31 cellular contexts compared by ENCODE assay signal in the genomic region with DNA sequence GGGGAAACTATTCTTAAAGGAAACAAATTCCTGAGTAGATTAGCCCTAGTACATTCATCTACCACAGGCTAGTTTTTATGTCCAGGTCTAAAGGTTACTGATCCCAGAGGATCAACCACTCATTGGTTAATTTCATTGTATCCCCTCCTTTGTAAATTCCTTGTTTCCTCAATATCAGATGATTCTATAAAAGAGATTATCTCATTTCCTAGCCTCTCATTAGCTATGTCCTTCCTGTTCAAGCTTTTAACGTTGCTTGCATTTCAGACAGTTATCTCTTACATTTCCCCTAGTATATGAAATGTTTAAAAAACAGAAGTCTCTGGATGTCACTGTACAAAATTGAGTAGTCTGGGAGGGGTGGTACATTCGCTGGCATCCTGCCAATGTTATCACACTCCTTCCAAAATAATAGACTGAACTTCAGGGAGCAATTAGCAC. TPM values are rescaled to one million over a fixed set of nuclear protein-coding genes. Genes with fewer than 3 reads are reported as not detected.
DNase-seq lines count a peak whose midpoint lies in the region; TF ChIP-seq lines count a peak whose summit lies in the region.
"Had no signal": no experiment of that assay in that cellular context is flagged by ENCODE, and none has a peak within 500 bp of the region (broad histone marks: within the 10 kb centered on the region; RNA-seq: fewer than 3 reads in every experiment).

No MANE protein-coding gene starts in this region.

- peaks cover 9 to 11% of the 10 kb centered on the region in 2 experiments for H3K4me1 ChIP-seq in SK-N-SH (ENCODE audit: control insufficient read depth in 1 of 2, insufficient read depth in 2 of 2, low read depth in 1 of 2, low read length in 1 of 2)
- H3K4me1 ChIP-seq in Peyer's patch = no peaks in the 10 kb centered on the region
- H3K4me1 ChIP-seq in SJCRH30 = no peaks in the 10 kb centered on the region
- H3K4me1 ChIP-seq in Caco-2 = no peaks in the 10 kb centered on the region
- H3K4me1 ChIP-seq: colonic mucosa had no signal

- H4K20me1 ChIP-seq in SK-N-SH (ENCODE audit: insufficient read depth) = no peaks in the 10 kb centered on the region

- no peak for TF ChIP-seq POLR2A in Peyer's patch (IDR thresholded peaks at IDR 0.05)

- TF ChIP-seq RAD21 in SK-N-SH (IDR thresholded peaks at IDR 0.05; ENCODE audit: low read length) = no peak

- H3K9me3 Mint-ChIP-seq in HFFc6 (no peaks in the 10 kb centered on the region), nephron (no peaks in the 10 kb centered on the region), Caco-2 (ENCODE audit: unreplicated experiment) (no peaks in the 10 kb centered on the region)
- H3K9me3 Mint-ChIP-seq: activated CD8-positive, alpha-beta T cell treated with anti-CD3 and anti-CD28 coated beads for 36 hours; activated naive CD4-positive, alpha-beta T cell treated with anti-CD3 and anti-CD28 coated beads, Interleukin-2, amount 50 U/mL, for 24 hours; activated T-helper 17 cell treated with anti-CD3 and anti-CD28 coated beads, Interleukin-2, amount 50 U/mL, for 72 hours; neural crest cell; stimulated activated memory B cell treated with anti-CD40 and anti-IgM and Interleukin-4, amounts not matched to agents 10 μg/mL and 1 μg/mL and 100 μg/mL, for 72 hours had no signal

- peak overlapping the region; percentile 16 to 76; a peak in 3 of 4 replicates for H3K27ac ChIP-seq in SK-N-SH (ENCODE audit: low read depth in 2 of 2, low read length in 1 of 2)
- no peak overlapping the region for H3K27ac ChIP-seq in Peyer's patch
- H3K27ac ChIP-seq in SJCRH30 = no peak overlapping the region
- H3K27ac ChIP-seq: colonic mucosa, gastrocnemius medialis, left lung, PC-9 had no signal

- CTCF ChIA-PET in SK-N-SH (lab: Yijun Ruan, JAX) (interaction anchor here (0.9 to 2.1 kb wide), 9 partner anchors 8 to 350 kb away, joined by 3 to 6 read pairs (median 4); no protein-coding TSS in a partner anchor), Caco-2 (lab: Charles Lee) (no interaction called here)

- no peaks in the 10 kb centered on the region for H3K79me2 ChIP-seq in SK-N-SH (ENCODE audit: insufficient read depth)

- 12% methylated on average over 2 of the region's 2 CpGs for WGBS in SK-N-SH (ENCODE audit: low lambda C conversion rate)

- H3K4me2 ChIP-seq in SK-N-SH = no peak overlapping the region
- H3K4me2 ChIP-seq: PC-9 had no signal

- peaks cover 5% of the 10 kb centered on the region for H3F3A ChIP-seq in SK-N-SH (replicated peaks; ENCODE audit: insufficient read depth)

- H3K4me3 Mint-ChIP-seq in HFFc6 (no peak overlapping the region), nephron (no peak overlapping the region), Caco-2 (ENCODE audit: unreplicated experiment) (no peak overlapping the region)
- H3K4me3 Mint-ChIP-seq: activated CD8-positive, alpha-beta T cell treated with anti-CD3 and anti-CD28 coated beads for 36 hours; activated naive CD4-positive, alpha-beta T cell treated with anti-CD3 and anti-CD28 coated beads, Interleukin-2, amount 50 U/mL, for 24 hours; activated T-helper 17 cell treated with anti-CD3 and anti-CD28 coated beads, Interleukin-2, amount 50 U/mL, for 72 hours; neural crest cell; stimulated activated memory B cell treated with anti-CD40 and anti-IgM and Interleukin-4, amounts not matched to agents 10 μg/mL and 1 μg/mL and 100 μg/mL, for 72 hours had no signal

- H3K9ac ChIP-seq in SK-N-SH = no peak overlapping the region

- H3K36me3 ChIP-seq in SK-N-SH (replicated peaks in 1 of 2; ENCODE audit: control insufficient read depth in 1 of 2, insufficient read depth in 2 of 2, low read length in 1 of 2) = peaks cover 13 to 31% of the 10 kb centered on the region in 2 experiments
- H3K36me3 ChIP-seq in Peyer's patch = peaks cover 0 to 41% (median 0%) of the 10 kb centered on the region in 3 donors
- H3K36me3 ChIP-seq in SJCRH30 = peaks cover 51% of the 10 kb centered on the region
- no peaks in the 10 kb centered on the region for H3K36me3 ChIP-seq in Caco-2 (ENCODE audit: control insufficient read depth, insufficient read depth, low read length)
- H3K36me3 ChIP-seq: colonic mucosa had no signal

- peaks cover 52% of the 10 kb centered on the region for H3K36me3 Mint-ChIP-seq in HFFc6 (ENCODE audit: low read depth)
- H3K36me3 Mint-ChIP-seq in nephron (ENCODE audit: low read depth) = peaks cover 67% of the 10 kb centered on the region
- H3K36me3 Mint-ChIP-seq in Caco-2 (ENCODE audit: insufficient read depth, unreplicated experiment) = peaks cover 66% of the 10 kb centered on the region

- POLR2A ChIA-PET in SK-N-SH (lab: Yijun Ruan, JAX) (no interaction called here), Caco-2 (lab: Charles Lee) (no interaction called here)

- no peaks in the 10 kb centered on the region for H3K9me2 ChIP-seq in SK-N-SH

- intact Hi-C loops in Caco-2 (cut with micrococcal nuclease; ENCODE audit: unreplicated experiment) = no loop called here

- H3K27ac Mint-ChIP-seq in HFFc6 (peak overlapping the region; percentile 42; the same call in 1 of the 2 replicates), nephron (peak overlapping the region in 2 of 3 experiments; percentile 41 to 49), Caco-2 (ENCODE audit: unreplicated experiment) (no peak overlapping the region)
- H3K27ac Mint-ChIP-seq: activated CD8-positive, alpha-beta T cell treated with anti-CD3 and anti-CD28 coated beads for 36 hours; activated T-helper 17 cell treated with anti-CD3 and anti-CD28 coated beads, Interleukin-2, amount 50 U/mL, for 72 hours; stimulated activated memory B cell treated with anti-CD40 and anti-IgM and Interleukin-4, amounts not matched to agents 10 μg/mL and 1 μg/mL and 100 μg/mL, for 72 hours had no signal

- DNase-seq in HFFc6 (no peak), SK-N-SH (peak; percentile 49), dermis blood vessel endothelial cell (peak; percentile 56), Peyer's patch (no peak), SJCRH30 (no peak), HK-2 (ENCODE audit: unreplicated experiment) (no peak), Caco-2 (no peak)
- DNase-seq: activated CD4-positive, CD25-positive, alpha-beta regulatory T cell treated with anti-CD3 and anti-CD28 coated beads, Interleukin-2, amount 50 U/mL, for 72 hours; activated CD8-positive, alpha-beta T cell treated with anti-CD3 and anti-CD28 coated beads for 36 hours; anterior cingulate cortex; C1 segment of cervical spinal cord; colonic mucosa; effector memory CD4-positive, alpha-beta T cell; gastrocnemius medialis; left lung; mucosa of descending colon; NCI-H1048; NCI-H187; NCI-H526; PC-9; right cardiac atrium; SHP77 treated with DMSO at 0.1 percent for 48 hours; stimulated activated CD4-positive, alpha-beta T cell treated with anti-CD3 and anti-CD28 coated beads, Interleukin-4, amount 100 ng/mL, for 24 hours; T-helper 1 cell had no signal

- H3K27me3 Mint-ChIP-seq in HFFc6 (ENCODE audit: insufficient read depth) (peaks cover 1% of the 10 kb centered on the region; the same call in 1 of the 2 replicates), nephron (ENCODE audit: low read depth) (no peaks in the 10 kb centered on the region), Caco-2 (ENCODE audit: insufficient read depth, unreplicated experiment) (no peaks in the 10 kb centered on the region)
- H3K27me3 Mint-ChIP-seq: activated CD8-positive, alpha-beta T cell treated with anti-CD3 and anti-CD28 coated beads for 36 hours; activated naive CD4-positive, alpha-beta T cell treated with anti-CD3 and anti-CD28 coated beads, Interleukin-2, amount 50 U/mL, for 24 hours; activated T-helper 17 cell treated with anti-CD3 and anti-CD28 coated beads, Interleukin-2, amount 50 U/mL, for 72 hours; stimulated activated memory B cell treated with anti-CD40 and anti-IgM and Interleukin-4, amounts not matched to agents 10 μg/mL and 1 μg/mL and 100 μg/mL, for 72 hours had no signal

- H3K4me1 Mint-ChIP-seq in HFFc6 (ENCODE audit: low read depth) (peaks cover 26% of the 10 kb centered on the region), nephron (peaks cover 17% of the 10 kb centered on the region), Caco-2 (ENCODE audit: low read depth, unreplicated experiment) (no peaks in the 10 kb centered on the region)
- H3K4me1 Mint-ChIP-seq: activated T-helper 17 cell treated with anti-CD3 and anti-CD28 coated beads, Interleukin-2, amount 50 U/mL, for 72 hours; neural crest cell had no signal

- BruUV-seq in Caco-2 (replicated peaks; lab: Mats Ljungman, UMichigan) = no TSS peak

- H3K9me3 ChIP-seq in SK-N-SH = no peaks in the 10 kb centered on the region
- no peaks in the 10 kb centered on the region for H3K9me3 ChIP-seq in Peyer's patch
- no peaks in the 10 kb centered on the region for H3K9me3 ChIP-seq in SJCRH30 (replicated peaks)
- H3K9me3 ChIP-seq in Caco-2 = no peaks in the 10 kb centered on the region
- H3K9me3 ChIP-seq: colonic mucosa, gastrocnemius medialis, left lung, mucosa of descending colon had no signal

- H2AFZ ChIP-seq in SK-N-SH (ENCODE audit: low read depth) = no peak overlapping the region
- H2AFZ ChIP-seq: PC-9 had no signal

- no peaks in the 10 kb centered on the region for H3K27me3 ChIP-seq in SK-N-SH (ENCODE audit: insufficient read depth)
- no peaks in the 10 kb centered on the region for H3K27me3 ChIP-seq in Peyer's patch
- no peaks in the 10 kb centered on the region for H3K27me3 ChIP-seq in SJCRH30
- H3K27me3 ChIP-seq in Caco-2 (replicated peaks; ENCODE audit: control insufficient read depth, insufficient read depth, low read length) = no peaks in the 10 kb centered on the region
- H3K27me3 ChIP-seq: colonic mucosa, gastrocnemius medialis, left lung had no signal

- H3K4me3 ChIP-seq in SK-N-SH (ENCODE audit: low read depth in 2 of 2, low read length in 1 of 2) (no peak overlapping the region), Peyer's patch (no peak overlapping the region), SJCRH30 (no peak overlapping the region), Caco-2 (ENCODE audit: low read depth, low read length) (no peak overlapping the region)
- H3K4me3 ChIP-seq: colonic mucosa, gastrocnemius medialis, GM12878, left lung, mucosa of descending colon, PC-9 had no signal

- TF ChIP-seq CTCF in HFFc6 (IDR thresholded peaks at IDR 0.05) = no peak
- TF ChIP-seq CTCF in SK-N-SH (IDR thresholded peaks at IDR 0.05) = no peak
- TF ChIP-seq CTCF in nephron (IDR thresholded peaks at IDR 0.05; ENCODE audit: unreplicated experiment in 3 of 3) = no peak
- no peak for TF ChIP-seq CTCF in Peyer's patch (IDR thresholded peaks at IDR 0.05)
- TF ChIP-seq CTCF in Caco-2 (IDR thresholded peaks at IDR 0.05; ENCODE audit: insufficient read depth in 1 of 2, low read depth in 1 of 2, low read length in 1 of 2, severe bottlenecking in 1 of 2, unreplicated experiment in 1 of 2) = no peak

- TF ChIP-seq EP300 in SK-N-SH (IDR thresholded peaks at IDR 0.05; ENCODE audit: borderline replicate concordance in 1 of 2, low read depth in 1 of 2, low read length in 1 of 2) = peak in 1 of 2 experiments; percentile 62; a peak in 1 of 4 replicates

RNA-seq across cellular contexts. Expression of a gene that starts 24.2 kb away (rescaled TPM):
- 10 to 100 TPM; 49.3 to 93.2 (median 55.7) TPM for total RNA-seq in HFFc6 (2021; fragmentation: NEBNext Ultra II Directional; extraction: Animal tissue kit (Norgen Biotek cat#: 25700))
- 25.3 and 38.5 TPM in 2 replicates for polyA plus RNA-seq in SK-N-SH (2012; rRNA removed)
- polyA plus RNA-seq in SK-N-SH (2012; cell fraction: cytosol; rRNA removed) = 22.3 and 27.1 TPM in 2 replicates
- 44.4 and 47.1 TPM in 2 replicates for polyA plus RNA-seq in SK-N-SH (2012; cell fraction: nucleus; rRNA removed)
- 9.7 and 19.9 TPM in 2 replicates for total RNA-seq in dermis blood vessel endothelial cell
- total RNA-seq in Peyer's patch = 10 to 100 TPM in 3 of 4 donors, 1 to 10 TPM in 1; 3.3 to 15.7 (median 10.5) TPM
- 16.3 and 19.9 TPM in 2 replicates for total RNA-seq in SJCRH30 (2014; rRNA removed; shearing (Covaris generic))
- 3.3 and 5.2 TPM in 2 replicates for total RNA-seq in Caco-2 (2022)

RNA-seq across cellular contexts. Expression of a gene that starts 49.4 kb away (rescaled TPM):
- under 1 TPM in 5 of 6 experiments, not detected in 1; 0.09 to 0.33 (median 0.26) TPM for total RNA-seq in HFFc6 (2021; fragmentation: NEBNext Ultra II Directional; extraction: Animal tissue kit (Norgen Biotek cat#: 25700))
- polyA plus RNA-seq in SK-N-SH (2012; rRNA removed) = 0.25 and 0.41 TPM in 2 replicates
- 0.35 and 0.46 TPM in 2 replicates for polyA plus RNA-seq in SK-N-SH (2012; cell fraction: cytosol; rRNA removed)
- 0.02 and 0.17 TPM in 2 replicates for polyA plus RNA-seq in SK-N-SH (2012; cell fraction: nucleus; rRNA removed)
- 4.4 and 4.8 TPM in 2 replicates for total RNA-seq in dermis blood vessel endothelial cell
- total RNA-seq in Peyer's patch = 1 to 10 TPM in 1 of 4 donors, under 1 TPM in 1, not detected in 2; 0.40 to 2.2 TPM
- total RNA-seq in SJCRH30 (2014; rRNA removed; shearing (Covaris generic)) = 0.15 and 0.32 TPM in 2 replicates
- total RNA-seq in Caco-2 (2022) = not detected in 2 replicates
- total RNA-seq: activated CD8-positive, alpha-beta T cell treated with anti-CD3 and anti-CD28 coated beads for 36 hours; activated T-helper 17 cell treated with anti-CD3 and anti-CD28 coated beads, Interleukin-2, amount 50 U/mL, for 72 hours; esophagus mucosa; neural crest cell; PC-9 had no signal

Comparison
In these comparisons a context has a peak if more than half of its experiments do, and no peak if none do; other contexts are left out.
1. DNase-seq: peak in SK-N-SH (single experiment) and dermis blood vessel endothelial cell (single experiment); none in HFFc6 (single experiment), Peyer's patch (0 of 3), SJCRH30 (0 of 2), HK-2 (single experiment) and Caco-2 (0 of 2).
2. H3K27ac ChIP-seq: peak in SK-N-SH (2 of 2); none in Peyer's patch (0 of 4) and SJCRH30 (single experiment).